In the genomic region with DNA sequence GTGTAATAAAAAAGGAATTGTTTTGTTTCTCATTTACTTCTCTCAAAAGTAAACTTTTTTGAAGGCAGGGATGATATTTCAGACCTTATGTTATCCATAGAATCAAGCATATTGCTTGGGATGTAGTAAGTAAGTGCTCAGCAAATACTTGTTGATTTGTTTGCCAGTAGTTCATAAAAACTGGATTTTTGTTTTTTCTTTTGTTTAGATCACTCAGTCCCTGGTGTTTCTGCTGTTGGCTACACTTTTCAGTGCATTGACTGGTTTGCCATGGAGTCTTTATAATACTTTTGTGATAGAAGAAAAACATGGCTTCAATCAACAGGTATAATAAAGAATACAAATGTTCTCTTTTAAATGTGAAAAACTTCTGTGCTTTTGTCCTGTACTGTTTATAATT, we compare ENCODE assay signal across 1 cellular context.
TF ChIP-seq lines count a peak whose summit lies in the region.

No MANE protein-coding gene starts in this region.

TF ChIP-seq in IMR-90, 13 proteins besides CTCF, POLR2A, EP300 and RAD21:
- TF ChIP-seq, protein P1, sequence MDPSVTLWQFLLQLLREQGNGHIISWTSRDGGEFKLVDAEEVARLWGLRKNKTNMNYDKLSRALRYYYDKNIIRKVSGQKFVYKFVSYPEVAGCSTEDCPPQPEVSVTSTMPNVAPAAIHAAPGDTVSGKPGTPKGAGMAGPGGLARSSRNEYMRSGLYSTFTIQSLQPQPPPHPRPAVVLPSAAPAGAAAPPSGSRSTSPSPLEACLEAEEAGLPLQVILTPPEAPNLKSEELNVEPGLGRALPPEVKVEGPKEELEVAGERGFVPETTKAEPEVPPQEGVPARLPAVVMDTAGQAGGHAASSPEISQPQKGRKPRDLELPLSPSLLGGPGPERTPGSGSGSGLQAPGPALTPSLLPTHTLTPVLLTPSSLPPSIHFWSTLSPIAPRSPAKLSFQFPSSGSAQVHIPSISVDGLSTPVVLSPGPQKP (IDR thresholded peaks at IDR 0.05; ENCODE audit: borderline replicate concordance, low read depth, low read length): no peak
- TF ChIP-seq CHD1 (IDR thresholded peaks at IDR 0.05; ENCODE audit: low read depth, low read length): no peak
